Comparison of ENCODE assay signal across 11 cellular contexts in genomic region chr17:29577778-29578211, GRCh38. TPM values are rescaled to one million over a fixed set of nuclear protein-coding genes. Genes with fewer than 3 reads are reported as not detected.
DNase-seq lines count a peak whose midpoint lies in the region; ATAC-seq and TF ChIP-seq lines count a peak whose summit lies in the region.
"Had no signal": no experiment of that assay in that cellular context is flagged by ENCODE, and none has a peak within 500 bp of the region (broad histone marks: within the 10 kb centered on the region; RNA-seq: fewer than 3 reads in every experiment).

No MANE protein-coding gene starts in this region.

- peaks cover 50 to 93% (median 90%) of the 10 kb centered on the region in 4 donors for H3K36me3 ChIP-seq in esophagus muscularis mucosa

- DNase-seq in NCI-H1694 (lab: John Stamatoyannopoulos, UW) (peak; percentile 20), esophagus muscularis mucosa (ENCODE audit: extremely low spot score) (no peak), substantia nigra (lab: John Stamatoyannopoulos, UW) (peak in 35 of 49 donors; percentile 42 to 81 (median 65)), HEK293T (ENCODE audit: extremely low spot score) (no peak)
- DNase-seq: cerebellar nuclear complex, NCI-H345 had no signal

- no peaks in the 10 kb centered on the region for H3K27me3 ChIP-seq in esophagus muscularis mucosa
- H3K27me3 ChIP-seq in layer of hippocampus (ENCODE audit: control insufficient read depth, insufficient read depth, low read length), result no peaks in the 10 kb centered on the region

- H3K27ac ChIP-seq in esophagus muscularis mucosa (replicated peaks in 1 of 4), result peak overlapping the region in 3 of 4 donors; percentile 0 to 40 (median 23)
- peak overlapping the region; percentile 69 for H3K27ac ChIP-seq in layer of hippocampus (ENCODE audit: low read depth, low read length)
- H3K27ac ChIP-seq in substantia nigra (ENCODE audit: low read depth, low read length, poor library complexity, severe bottlenecking), result peak overlapping the region; percentile 61
- H3K27ac ChIP-seq: PC-9 had no signal

- TF ChIP-seq POLR2A in esophagus muscularis mucosa (IDR thresholded peaks at IDR 0.05; ENCODE audit: low read depth), result no peak

- H3K9me3 ChIP-seq in esophagus muscularis mucosa, result no peaks in the 10 kb centered on the region

- WGBS in esophagus muscularis mucosa, result 58% methylated on average over 4 of the region's 9 CpGs

- POLR2A ChIA-PET in HEK293T (lab: Yijun Ruan, JAX), result no interaction called here

- no peak overlapping the region for H3K4me3 ChIP-seq in esophagus muscularis mucosa
- H3K4me3 ChIP-seq: PC-9 had no signal

- intact Hi-C loops in esophagus muscularis mucosa (cut with DNase I), result no loop called here

- H3K4me1 ChIP-seq in esophagus muscularis mucosa, result peaks cover 23 to 52% (median 46%) of the 10 kb centered on the region in 4 donors

- no peak for TF ChIP-seq EP300 in esophagus muscularis mucosa (IDR thresholded peaks at IDR 0.05)

- CTCF ChIA-PET in HEK293T (lab: Yijun Ruan, JAX), result interaction anchor here (1.4 kb wide), 1 partner anchor 207 kb away, joined by 5 read pairs; no protein-coding TSS in a partner anchor

- no peak for ATAC-seq in HG03095 (IDR thresholded peaks at IDR 0.05; ENCODE audit: unreplicated experiment)
- ATAC-seq in HG02885 (IDR thresholded peaks at IDR 0.05; ENCODE audit: poor library complexity, unreplicated experiment), result no peak
- ATAC-seq in SK-N-SH treated with all-trans-retinoic acid at 6 μM for 48 hours, result no peak

- TF ChIP-seq CTCF in esophagus muscularis mucosa (IDR thresholded peaks at IDR 0.05), result no peak

TF ChIP-seq in HEK293T, 16 proteins besides CTCF, POLR2A, EP300 and RAD21:
- TF ChIP-seq SP1 (IDR thresholded peaks at IDR 0.05) (no peak), TARDBP (IDR thresholded peaks at IDR 0.05) (no peak), CTBP1 (IDR thresholded peaks at IDR 0.05; ENCODE audit: borderline replicate concordance) (no peak), FOXK2 (IDR thresholded peaks at IDR 0.05) (no peak), ZNF384 (IDR thresholded peaks at IDR 0.05) (no peak), ARNT (IDR thresholded peaks at IDR 0.05) (no peak), SUZ12 (IDR thresholded peaks at IDR 0.05) (no peak), HDGF (IDR thresholded peaks at IDR 0.05; ENCODE audit: borderline replicate concordance) (no peak), BHLHE40 (IDR thresholded peaks at IDR 0.05; ENCODE audit: borderline replicate concordance) (no peak), LEF1 (IDR thresholded peaks at IDR 0.05; ENCODE audit: borderline replicate concordance) (no peak)
- TF ChIP-seq, protein P1, sequence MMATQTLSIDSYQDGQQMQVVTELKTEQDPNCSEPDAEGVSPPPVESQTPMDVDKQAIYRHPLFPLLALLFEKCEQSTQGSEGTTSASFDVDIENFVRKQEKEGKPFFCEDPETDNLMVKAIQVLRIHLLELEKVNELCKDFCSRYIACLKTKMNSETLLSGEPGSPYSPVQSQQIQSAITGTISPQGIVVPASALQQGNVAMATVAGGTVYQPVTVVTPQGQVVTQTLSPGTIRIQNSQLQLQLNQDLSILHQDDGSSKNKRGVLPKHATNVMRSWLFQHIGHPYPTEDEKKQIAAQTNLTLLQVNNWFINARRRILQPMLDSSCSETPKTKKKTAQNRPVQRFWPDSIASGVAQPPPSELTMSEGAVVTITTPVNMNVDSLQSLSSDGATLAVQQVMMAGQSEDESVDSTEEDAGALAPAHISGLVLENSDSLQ (IDR thresholded peaks at IDR 0.05), result no peak

TF ChIP-seq in SK-N-SH treated with all-trans-retinoic acid at 6 μM for 48 hours, 23 proteins besides CTCF, POLR2A, EP300 and RAD21:
- TF ChIP-seq, protein P2, sequence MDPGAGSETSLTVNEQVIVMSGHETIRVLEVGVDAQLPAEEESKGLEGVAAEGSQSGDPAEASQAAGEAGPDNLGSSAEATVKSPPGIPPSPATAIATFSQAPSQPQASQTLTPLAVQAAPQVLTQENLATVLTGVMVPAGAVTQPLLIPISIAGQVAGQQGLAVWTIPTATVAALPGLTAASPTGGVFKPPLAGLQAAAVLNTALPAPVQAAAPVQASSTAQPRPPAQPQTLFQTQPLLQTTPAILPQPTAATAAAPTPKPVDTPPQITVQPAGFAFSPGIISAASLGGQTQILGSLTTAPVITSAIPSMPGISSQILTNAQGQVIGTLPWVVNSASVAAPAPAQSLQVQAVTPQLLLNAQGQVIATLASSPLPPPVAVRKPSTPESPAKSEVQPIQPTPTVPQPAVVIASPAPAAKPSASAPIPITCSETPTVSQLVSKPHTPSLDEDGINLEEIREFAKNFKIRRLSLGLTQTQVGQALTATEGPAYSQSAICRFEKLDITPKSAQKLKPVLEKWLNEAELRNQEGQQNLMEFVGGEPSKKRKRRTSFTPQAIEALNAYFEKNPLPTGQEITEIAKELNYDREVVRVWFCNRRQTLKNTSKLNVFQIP (CRISPR knock-in tag; IDR thresholded peaks at IDR 0.05; ENCODE audit: borderline replicate concordance, low read depth), result no peak
- TF ChIP-seq, protein P3, sequence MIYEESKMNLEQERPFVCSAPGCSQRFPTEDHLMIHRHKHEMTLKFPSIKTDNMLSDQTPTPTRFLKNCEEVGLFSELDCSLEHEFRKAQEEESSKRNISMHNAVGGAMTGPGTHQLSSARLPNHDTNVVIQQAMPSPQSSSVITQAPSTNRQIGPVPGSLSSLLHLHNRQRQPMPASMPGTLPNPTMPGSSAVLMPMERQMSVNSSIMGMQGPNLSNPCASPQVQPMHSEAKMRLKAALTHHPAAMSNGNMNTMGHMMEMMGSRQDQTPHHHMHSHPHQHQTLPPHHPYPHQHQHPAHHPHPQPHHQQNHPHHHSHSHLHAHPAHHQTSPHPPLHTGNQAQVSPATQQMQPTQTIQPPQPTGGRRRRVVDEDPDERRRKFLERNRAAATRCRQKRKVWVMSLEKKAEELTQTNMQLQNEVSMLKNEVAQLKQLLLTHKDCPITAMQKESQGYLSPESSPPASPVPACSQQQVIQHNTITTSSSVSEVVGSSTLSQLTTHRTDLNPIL (CRISPR knock-in tag; IDR thresholded peaks at IDR 0.05; ENCODE audit: low read depth), result no peak
- TF ChIP-seq CSDC2 (CRISPR knock-in tag; IDR thresholded peaks at IDR 0.05) (no peak), BACH2 (CRISPR knock-in tag; IDR thresholded peaks at IDR 0.05; ENCODE audit: borderline replicate concordance) (no peak), ZNF70 (CRISPR knock-in tag; IDR thresholded peaks at IDR 0.05) (no peak), ZNF8 (CRISPR knock-in tag; IDR thresholded peaks at IDR 0.05) (no peak), ZNF565 (CRISPR knock-in tag; conservative IDR thresholded peaks at IDR 0.05; ENCODE audit: low read depth) (no peak), SNAI2 (CRISPR knock-in tag; IDR thresholded peaks at IDR 0.05) (no peak), ISL1 (CRISPR knock-in tag; IDR thresholded peaks at IDR 0.05) (no peak), RARB (CRISPR knock-in tag; IDR thresholded peaks at IDR 0.05) (no peak), PPARA (CRISPR knock-in tag; IDR thresholded peaks at IDR 0.05; ENCODE audit: borderline replicate concordance) (no peak)
- TF ChIP-seq, protein P4, sequence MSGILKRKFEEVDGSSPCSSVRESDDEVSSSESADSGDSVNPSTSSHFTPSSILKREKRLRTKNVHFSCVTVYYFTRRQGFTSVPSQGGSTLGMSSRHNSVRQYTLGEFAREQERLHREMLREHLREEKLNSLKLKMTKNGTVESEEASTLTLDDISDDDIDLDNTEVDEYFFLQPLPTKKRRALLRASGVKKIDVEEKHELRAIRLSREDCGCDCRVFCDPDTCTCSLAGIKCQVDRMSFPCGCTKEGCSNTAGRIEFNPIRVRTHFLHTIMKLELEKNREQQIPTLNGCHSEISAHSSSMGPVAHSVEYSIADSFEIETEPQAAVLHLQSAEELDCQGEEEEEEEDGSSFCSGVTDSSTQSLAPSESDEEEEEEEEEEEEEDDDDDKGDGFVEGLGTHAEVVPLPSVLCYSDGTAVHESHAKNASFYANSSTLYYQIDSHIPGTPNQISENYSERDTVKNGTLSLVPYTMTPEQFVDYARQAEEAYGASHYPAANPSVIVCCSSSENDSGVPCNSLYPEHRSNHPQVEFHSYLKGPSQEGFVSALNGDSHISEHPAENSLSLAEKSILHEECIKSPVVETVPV (CRISPR knock-in tag; IDR thresholded peaks at IDR 0.05), result no peak
- TF ChIP-seq, protein P5, sequence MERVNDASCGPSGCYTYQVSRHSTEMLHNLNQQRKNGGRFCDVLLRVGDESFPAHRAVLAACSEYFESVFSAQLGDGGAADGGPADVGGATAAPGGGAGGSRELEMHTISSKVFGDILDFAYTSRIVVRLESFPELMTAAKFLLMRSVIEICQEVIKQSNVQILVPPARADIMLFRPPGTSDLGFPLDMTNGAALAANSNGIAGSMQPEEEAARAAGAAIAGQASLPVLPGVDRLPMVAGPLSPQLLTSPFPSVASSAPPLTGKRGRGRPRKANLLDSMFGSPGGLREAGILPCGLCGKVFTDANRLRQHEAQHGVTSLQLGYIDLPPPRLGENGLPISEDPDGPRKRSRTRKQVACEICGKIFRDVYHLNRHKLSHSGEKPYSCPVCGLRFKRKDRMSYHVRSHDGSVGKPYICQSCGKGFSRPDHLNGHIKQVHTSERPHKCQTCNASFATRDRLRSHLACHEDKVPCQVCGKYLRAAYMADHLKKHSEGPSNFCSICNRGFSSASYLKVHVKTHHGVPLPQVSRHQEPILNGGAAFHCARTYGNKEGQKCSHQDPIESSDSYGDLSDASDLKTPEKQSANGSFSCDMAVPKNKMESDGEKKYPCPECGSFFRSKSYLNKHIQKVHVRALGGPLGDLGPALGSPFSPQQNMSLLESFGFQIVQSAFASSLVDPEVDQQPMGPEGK (CRISPR knock-in tag; IDR thresholded peaks at IDR 0.05; ENCODE audit: borderline replicate concordance), result no peak
TF ChIP-seq in SK-N-SH treated with all-trans-retinoic acid at 6 μM for 48 hours: peak in this region for 0.

RNA-seq across cellular contexts. Expression of gene TP53I13, which starts 9.3 kb away (rescaled TPM):
- total RNA-seq in esophagus muscularis mucosa, result 10 to 100 TPM; 40.9 to 72.6 (median 55.7) TPM

RNA-seq across cellular contexts. Expression of gene ABHD15, which starts 11.0 kb away (rescaled TPM):
- total RNA-seq in esophagus muscularis mucosa, result 10 to 100 TPM in 3 of 4 donors, 1 to 10 TPM in 1; 6.8 to 18.3 (median 11.9) TPM

RNA-seq across cellular contexts. Expression of gene GIT1, which starts 11.7 kb away (rescaled TPM):
- 10 to 100 TPM; 28.7 to 50.4 (median 39.9) TPM for total RNA-seq in esophagus muscularis mucosa

RNA-seq across cellular contexts. Expression of gene ANKRD13B, which starts 15.1 kb away (rescaled TPM):
- total RNA-seq in esophagus muscularis mucosa, result 10 to 100 TPM in 3 of 4 donors, 1 to 10 TPM in 1; 8.0 to 16.1 (median 13.4) TPM

RNA-seq across cellular contexts. Expression of gene CORO6, which starts 44.9 kb away (rescaled TPM):
- total RNA-seq in esophagus muscularis mucosa, result 10 to 100 TPM; 43.7 to 67.7 (median 46.9) TPM

Comparison
In these comparisons a context has a peak if more than half of its experiments do, and no peak if none do; other contexts are left out.
1. DNase-seq: peak in NCI-H1694 (single experiment) and substantia nigra (35 of 49); none in esophagus muscularis mucosa (single experiment) and HEK293T (single experiment).
2. Peak in every context shown above with its lines, with median percentiles within 50 percentile points of each other: H3K27ac ChIP-seq.